8 cellular contexts compared by ENCODE assay signal in genomic region chr1:155209373-155209721, GRCh38. TPM values are rescaled to one million over a fixed set of nuclear protein-coding genes. Genes with fewer than 3 reads are reported as not detected.
DNase-seq lines count a peak whose midpoint lies in the region; ATAC-seq, FAIRE-seq and TF ChIP-seq lines count a peak whose summit lies in the region.

No MANE protein-coding gene starts in this region.

- H3K4me3 ChIP-seq in heart left ventricle (peak overlapping the region; percentile 60 to 94 (median 77)), K562 (peak overlapping the region; percentile 100), urinary bladder (ENCODE audit: low read depth, low read length) (peak overlapping the region; percentile 66)

- H3K9me1 ChIP-seq in K562 (ENCODE audit: control insufficient read depth, insufficient read depth, low read length) = no peaks in the 10 kb centered on the region

- 3 to 7% (median 5%) methylated on average over 4 to 9 of the region's 9 CpGs for WGBS in heart left ventricle, 4 donors
- WGBS in K562 (ENCODE audit: insufficient coverage, low coverage, missing lambda C conversion rate) = 2% methylated on average over 8 of the region's 9 CpGs
- WGBS in urinary bladder = 4% methylated on average over 9 of the region's 9 CpGs

- peaks cover 5% of the 10 kb centered on the region for H3K36me3 Mint-ChIP-seq in memory B cell

- H3K27me3 Mint-ChIP-seq in memory B cell = no peaks in the 10 kb centered on the region

- no peak for TF ChIP-seq RAD21 in K562 (CRISPR knock-in tag; conservative IDR thresholded peaks at IDR 0.05 in 1 of 2, IDR thresholded peaks at IDR 0.05 in 1 of 2)

- H3K9ac ChIP-seq in K562 (ENCODE audit: insufficient read depth in 1 of 2, low read depth in 2 of 2, low read length in 2 of 2) = peak overlapping the region; percentile 100

- in situ Hi-C loops in K562 (cut with MboI) = loop anchor here (5.0 kb wide), 1 partner anchor 388 kb away; no protein-coding TSS in a partner anchor

- peaks cover 24% of the 10 kb centered on the region for H3K4me1 Mint-ChIP-seq in memory B cell

- no peaks in the 10 kb centered on the region for H3K9me3 Mint-ChIP-seq in memory B cell

- POLR2A ChIA-PET in K562 (lab: Yijun Ruan, JAX) = interaction anchor here (0.9 to 2.2 kb wide), 5 partner anchors 9 to 34 kb away, joined by 3 to 10 read pairs (median 3); no protein-coding TSS in a partner anchor

- peak; percentile 29 for FAIRE-seq in K562 (lab: Jason Lieb, UNC)

- DNase-seq in heart left ventricle (no peak), cardiac septum (ENCODE audit: low spot score) (no peak), K562 (ENCODE audit: extremely low read depth in 1 of 4, low spot score in 3 of 4) (no peak), memory B cell (ENCODE audit: low spot score in 2 of 2) (no peak), activated gamma-delta T cell treated with Interleukin-2 at 50 U/mL for 16 hours (no peak)
- DNase-seq in activated CD4-positive, CD25-positive, alpha-beta regulatory T cell (lab: John Stamatoyannopoulos, UW) = no peak

- TF ChIP-seq CTCF in heart left ventricle (IDR thresholded peaks at IDR 0.05) (no peak), K562 (IDR thresholded peaks at IDR 0.05 in 2 of 3, conservative IDR thresholded peaks at IDR 0.05 in 1 of 3; ENCODE audit: insufficient read depth in 2 of 3, low read depth in 1 of 3, low read length in 3 of 3) (no peak)

- H3K27me3 ChIP-seq in heart left ventricle (no peaks in the 10 kb centered on the region), K562 (ENCODE audit: control insufficient read depth in 2 of 2, insufficient read depth in 2 of 2, low read length in 2 of 2) (no peaks in the 10 kb centered on the region)

- peaks cover 0 to 17% (median 8%) of the 10 kb centered on the region in 9 donors for H3K36me3 ChIP-seq in heart left ventricle
- peaks cover 22% of the 10 kb centered on the region; the same call in 2 of the 3 replicates for H3K36me3 ChIP-seq in K562 (ENCODE audit: control insufficient read depth, insufficient read depth, low read length)
- no peaks in the 10 kb centered on the region for H3K36me3 ChIP-seq in urinary bladder (ENCODE audit: insufficient read depth)

- H3K4me1 ChIP-seq in heart left ventricle = peaks cover 0 to 47% (median 27%) of the 10 kb centered on the region in 12 donors
- H3K4me1 ChIP-seq in K562 (replicated peaks in 1 of 2; ENCODE audit: control insufficient read depth in 2 of 2, insufficient read depth in 2 of 2, low read length in 2 of 2) = peaks cover 19 to 30% of the 10 kb centered on the region in 2 experiments
- H3K4me1 ChIP-seq in urinary bladder (ENCODE audit: insufficient read depth) = no peaks in the 10 kb centered on the region

- H3K79me2 ChIP-seq in K562 (ENCODE audit: control insufficient read depth, insufficient read depth, low read length) = peaks cover 18% of the 10 kb centered on the region

- no peaks in the 10 kb centered on the region for H4K20me1 ChIP-seq in K562 (replicated peaks; ENCODE audit: control insufficient read depth, insufficient read depth, low read length)

- H2AFZ ChIP-seq in K562 (ENCODE audit: low read depth, low read length) = peak overlapping the region; percentile 95

- CTCF ChIA-PET in K562 (lab: Yijun Ruan, JAX; ENCODE audit: low intra/inter-chr PET ratio) = interaction anchor here (0.6 kb wide), 1 partner anchor 36 kb away, joined by 3 read pairs; the partner anchor contains the start of gene KRTCAP2

- no peaks in the 10 kb centered on the region for H3K9me3 ChIP-seq in heart left ventricle
- peaks cover 3% of the 10 kb centered on the region; the same call in 1 of the 2 replicates for H3K9me3 ChIP-seq in K562 (replicated peaks; ENCODE audit: control insufficient read depth, insufficient read depth, low read depth, low read length)

- no peak for TF ChIP-seq EP300 in K562 (IDR thresholded peaks at IDR 0.05; ENCODE audit: low read length)

- intact Hi-C loops in heart left ventricle (cut with DNase I) = loop anchor here in 6 of 10 donors (1.0 to 5.0 kb wide), 5 partner anchors 17 to 113 kb away; partner anchors contain the start of gene RUSC1 (in 1 of the 6)
- intact Hi-C loops in cardiac septum (cut with DNase I) = loop anchor here (2.0 kb wide), 2 partner anchors 17 to 35 kb away; no protein-coding TSS in a partner anchor
- intact Hi-C loops in K562 (cut with micrococcal nuclease) = no loop called here

- ATAC-seq in heart left ventricle = no peak
- ATAC-seq in K562 = no peak
- ATAC-seq in memory B cell (ENCODE audit: low read depth) = no peak
- no peak for ATAC-seq in GM21423 (IDR thresholded peaks at IDR 0.05; ENCODE audit: unreplicated experiment)

- TSS peak; percentile 85 for BruUV-seq in K562 (replicated peaks; lab: Mats Ljungman, UMichigan)

- peak overlapping the region; percentile 95 to 100 (median 100) for H3K27ac ChIP-seq in heart left ventricle
- peak overlapping the region; percentile 97 for H3K27ac ChIP-seq in K562 (ENCODE audit: extremely low read depth, low read depth, low read length)
- H3K27ac ChIP-seq in urinary bladder (ENCODE audit: low read depth) = peak overlapping the region; percentile 93

- peak overlapping the region; percentile 100 for H3K4me2 ChIP-seq in K562 (ENCODE audit: insufficient read depth, low read length)

- H3K27ac Mint-ChIP-seq in memory B cell = peak overlapping the region; percentile 99

- TF ChIP-seq POLR2A in heart left ventricle (IDR thresholded peaks at IDR 0.05) (no peak), K562 (conservative IDR thresholded peaks at IDR 0.05) (no peak)

- H3K4me3 Mint-ChIP-seq in memory B cell = peak overlapping the region; percentile 89

RNA-seq across cellular contexts. Expression of gene MTX1, which starts 0.9 kb away (rescaled TPM):
- total RNA-seq in heart left ventricle (10 to 100 TPM; 14.1 to 32.2 (median 19.3) TPM), cardiac septum (16.4 TPM), K562 (2014; rRNA removed) (98.4 and 165 TPM in 2 replicates), K562 (2014; rRNA removed; fragmentation: Illumina TruSeq; extraction: Trizol) (37.3 and 44.6 TPM in 2 replicates), K562 (2015; rRNA removed; fragmentation: Illumina TruSeq; extraction: Trizol) (65.1 and 66.9 TPM in 2 replicates), K562 (2021) (73.8 and 83.3 TPM in 2 replicates), urinary bladder (13.6 TPM)
- polyA plus RNA-seq in heart left ventricle (10 to 100 TPM; 28.1 to 37.1 TPM), K562 (2011; rRNA removed) (65.8 and 73.3 TPM in 2 replicates), K562 (2014; fragmentation: Illumina TruSeq; extraction: Trizol) (80.0 and 88.4 TPM in 2 replicates), K562 (2014; fragmentation: Nextera tagmentation; extraction: Ambion mirVana) (10 to 100 TPM; 29.1 to 66.3 TPM), K562 (2014; rRNA removed) (83.5 and 90.5 TPM in 2 replicates), urinary bladder (40.2 TPM)
- total RNA-seq in K562 (2011; cell fraction: chromatin; rRNA removed; ENCODE audit: low replicate concordance) = 16.6 and 32.2 TPM in 2 replicates
- total RNA-seq in K562 (2011; cell fraction: nucleolus; rRNA removed) = 41.9 and 55.9 TPM in 2 replicates
- 26.1 and 28.5 TPM in 2 replicates for total RNA-seq in K562 (2011; cell fraction: nucleoplasm; rRNA removed)
- 102 and 177 TPM in 2 replicates for polyA plus RNA-seq in K562 (2011; cell fraction: cytosol; rRNA removed)
- 65.2 and 88.3 TPM in 2 replicates for polyA plus RNA-seq in K562 (2011; cell fraction: nucleus; rRNA removed)
- polyA plus RNA-seq in K562 (2012) = 79.8 and 86.4 TPM in 2 replicates
- polyA minus RNA-seq in K562 (2011; rRNA and poly(A)+ RNA removed) = 25.2 and 38.9 TPM in 2 replicates
- polyA minus RNA-seq in K562 (2011; cell fraction: cytosol; rRNA and poly(A)+ RNA removed) = 35.6 and 41.5 TPM in 2 replicates
- polyA minus RNA-seq in K562 (2011; cell fraction: nucleus; rRNA and poly(A)+ RNA removed) = 26.3 and 28.4 TPM in 2 replicates

RNA-seq across cellular contexts. Expression of gene THBS3, which starts 1.6 kb away (rescaled TPM):
- total RNA-seq in heart left ventricle = 10 to 100 TPM in 2 of 9 donors, 1 to 10 TPM in 7; 3.0 to 22.2 (median 5.5) TPM
- 1 to 10 TPM; 2.7 to 6.8 TPM for polyA plus RNA-seq in heart left ventricle
- 11.7 TPM for total RNA-seq in cardiac septum
- 41.1 and 69.3 TPM in 2 replicates for total RNA-seq in K562 (2011; cell fraction: chromatin; rRNA removed; ENCODE audit: low replicate concordance)
- 30.0 and 35.2 TPM in 2 replicates for total RNA-seq in K562 (2011; cell fraction: nucleolus; rRNA removed)
- total RNA-seq in K562 (2011; cell fraction: nucleoplasm; rRNA removed) = 23.9 and 24.2 TPM in 2 replicates
- 2.5 and 3.2 TPM in 2 replicates for total RNA-seq in K562 (2014; rRNA removed)
- total RNA-seq in K562 (2014; rRNA removed; fragmentation: Illumina TruSeq; extraction: Trizol) = 2.0 and 2.4 TPM in 2 replicates
- total RNA-seq in K562 (2015; rRNA removed; fragmentation: Illumina TruSeq; extraction: Trizol) = 3.1 and 3.4 TPM in 2 replicates
- total RNA-seq in K562 (2021) = 3.3 and 5.0 TPM in 2 replicates
- polyA plus RNA-seq in K562 (2011; rRNA removed) = 5.8 and 6.8 TPM in 2 replicates
- 4.3 and 5.3 TPM in 2 replicates for polyA plus RNA-seq in K562 (2011; cell fraction: cytosol; rRNA removed)
- 48.2 and 56.8 TPM in 2 replicates for polyA plus RNA-seq in K562 (2011; cell fraction: nucleus; rRNA removed)
- polyA plus RNA-seq in K562 (2012) = 6.7 and 14.3 TPM in 2 replicates
- polyA plus RNA-seq in K562 (2014; fragmentation: Illumina TruSeq; extraction: Trizol) = 2.5 and 3.2 TPM in 2 replicates
- polyA plus RNA-seq in K562 (2014; fragmentation: Nextera tagmentation; extraction: Ambion mirVana) = under 1 TPM; 0.59 to 0.89 TPM
- polyA plus RNA-seq in K562 (2014; rRNA removed) = 6.6 and 8.3 TPM in 2 replicates
- 4.6 TPM in 2 replicates for polyA minus RNA-seq in K562 (2011; rRNA and poly(A)+ RNA removed)
- 2.0 and 2.3 TPM in 2 replicates for polyA minus RNA-seq in K562 (2011; cell fraction: cytosol; rRNA and poly(A)+ RNA removed)
- polyA minus RNA-seq in K562 (2011; cell fraction: nucleus; rRNA and poly(A)+ RNA removed) = 7.3 and 8.8 TPM in 2 replicates
- total RNA-seq in urinary bladder = 57.2 TPM
- 24.5 TPM for polyA plus RNA-seq in urinary bladder

RNA-seq across cellular contexts. Expression of gene TRIM46, which starts 35.7 kb away (rescaled TPM):
- total RNA-seq in heart left ventricle (under 1 TPM in 5 of 9 donors, not detected in 4; 0.08 to 0.41 (median 0.12) TPM), cardiac septum (not detected), K562 (2014; rRNA removed) (0.04 and 0.05 TPM in 2 replicates), K562 (2014; rRNA removed; fragmentation: Illumina TruSeq; extraction: Trizol) (not detected in 2 replicates), K562 (2015; rRNA removed; fragmentation: Illumina TruSeq; extraction: Trizol) (0.14 TPM in 1 of 2 replicates, not detected in the other), K562 (2021) (0.22 and 0.60 TPM in 2 replicates), urinary bladder (0.85 TPM)
- polyA plus RNA-seq in heart left ventricle (under 1 TPM in 1 of 2 donors, not detected in 1; 0.04 TPM), K562 (2011; rRNA removed) (0.08 and 0.12 TPM in 2 replicates), K562 (2014; fragmentation: Illumina TruSeq; extraction: Trizol) (0.15 and 0.18 TPM in 2 replicates), K562 (2014; fragmentation: Nextera tagmentation; extraction: Ambion mirVana) (not detected), K562 (2014; rRNA removed) (0.11 and 0.41 TPM in 2 replicates), urinary bladder (1.1 TPM)
- 0.95 and 1.8 TPM in 2 replicates for total RNA-seq in K562 (2011; cell fraction: chromatin; rRNA removed; ENCODE audit: low replicate concordance)
- 0.67 and 0.92 TPM in 2 replicates for total RNA-seq in K562 (2011; cell fraction: nucleolus; rRNA removed)
- 0.66 and 1.1 TPM in 2 replicates for total RNA-seq in K562 (2011; cell fraction: nucleoplasm; rRNA removed)
- 0.13 and 0.18 TPM in 2 replicates for polyA plus RNA-seq in K562 (2011; cell fraction: cytosol; rRNA removed)
- polyA plus RNA-seq in K562 (2011; cell fraction: nucleus; rRNA removed) = 0.59 and 0.64 TPM in 2 replicates
- 0.16 and 0.29 TPM in 2 replicates for polyA plus RNA-seq in K562 (2012)
- 0.09 TPM in 1 of 2 replicates, not detected in the other for polyA minus RNA-seq in K562 (2011; rRNA and poly(A)+ RNA removed)
- polyA minus RNA-seq in K562 (2011; cell fraction: cytosol; rRNA and poly(A)+ RNA removed) = not detected in 2 replicates
- 0.13 TPM in 1 of 2 replicates, not detected in the other for polyA minus RNA-seq in K562 (2011; cell fraction: nucleus; rRNA and poly(A)+ RNA removed)

RNA-seq across cellular contexts. Expression of gene KRTCAP2, which starts 36.2 kb away (rescaled TPM):
- 100 to 1,000 TPM; 106 to 199 (median 123) TPM for total RNA-seq in heart left ventricle
- polyA plus RNA-seq in heart left ventricle = 100 to 1,000 TPM; 220 to 283 TPM
- total RNA-seq in cardiac septum = 112 TPM
- 114 and 195 TPM in 2 replicates for total RNA-seq in K562 (2011; cell fraction: chromatin; rRNA removed; ENCODE audit: low replicate concordance)
- total RNA-seq in K562 (2011; cell fraction: nucleolus; rRNA removed) = 338 and 376 TPM in 2 replicates
- total RNA-seq in K562 (2011; cell fraction: nucleoplasm; rRNA removed) = 298 TPM in 2 replicates
- total RNA-seq in K562 (2014; rRNA removed) = 211 and 255 TPM in 2 replicates
- 226 and 244 TPM in 2 replicates for total RNA-seq in K562 (2014; rRNA removed; fragmentation: Illumina TruSeq; extraction: Trizol)
- total RNA-seq in K562 (2015; rRNA removed; fragmentation: Illumina TruSeq; extraction: Trizol) = 290 and 294 TPM in 2 replicates
- 243 and 253 TPM in 2 replicates for total RNA-seq in K562 (2021)
- 129 and 178 TPM in 2 replicates for polyA plus RNA-seq in K562 (2011; rRNA removed)
- 462 and 551 TPM in 2 replicates for polyA plus RNA-seq in K562 (2011; cell fraction: cytosol; rRNA removed)
- polyA plus RNA-seq in K562 (2011; cell fraction: nucleus; rRNA removed) = 206 and 232 TPM in 2 replicates
- polyA plus RNA-seq in K562 (2012) = 327 and 494 TPM in 2 replicates
- polyA plus RNA-seq in K562 (2014; fragmentation: Illumina TruSeq; extraction: Trizol) = 418 and 443 TPM in 2 replicates
- 100 to 1,000 TPM; 429 to 436 TPM for polyA plus RNA-seq in K562 (2014; fragmentation: Nextera tagmentation; extraction: Ambion mirVana)
- polyA plus RNA-seq in K562 (2014; rRNA removed) = 126 and 196 TPM in 2 replicates
- polyA minus RNA-seq in K562 (2011; rRNA and poly(A)+ RNA removed) = 153 and 212 TPM in 2 replicates
- polyA minus RNA-seq in K562 (2011; cell fraction: cytosol; rRNA and poly(A)+ RNA removed) = 167 and 266 TPM in 2 replicates
- 51.4 and 83.0 TPM in 2 replicates for polyA minus RNA-seq in K562 (2011; cell fraction: nucleus; rRNA and poly(A)+ RNA removed)
- 53.0 TPM for total RNA-seq in urinary bladder
- 266 TPM for polyA plus RNA-seq in urinary bladder

RNA-seq across cellular contexts. Expression of gene ENTREP3, which starts 45.9 kb away (rescaled TPM):
- total RNA-seq in heart left ventricle (10 to 100 TPM; 10.5 to 24.4 (median 12.8) TPM), cardiac septum (15.5 TPM), K562 (2014; rRNA removed) (6.4 and 10.6 TPM in 2 replicates), K562 (2014; rRNA removed; fragmentation: Illumina TruSeq; extraction: Trizol) (1.9 and 2.0 TPM in 2 replicates), K562 (2015; rRNA removed; fragmentation: Illumina TruSeq; extraction: Trizol) (3.4 and 4.1 TPM in 2 replicates), K562 (2021) (41.8 and 43.0 TPM in 2 replicates), urinary bladder (2.6 TPM)
- polyA plus RNA-seq in heart left ventricle (10 to 100 TPM in 1 of 2 donors, 1 to 10 TPM in 1; 5.1 to 21.6 TPM), K562 (2011; rRNA removed) (5.9 and 17.5 TPM in 2 replicates), K562 (2014; fragmentation: Illumina TruSeq; extraction: Trizol) (11.8 and 21.9 TPM in 2 replicates), K562 (2014; fragmentation: Nextera tagmentation; extraction: Ambion mirVana) (1 to 10 TPM; 2.0 to 2.1 TPM), K562 (2014; rRNA removed) (15.4 and 17.7 TPM in 2 replicates), urinary bladder (37.8 TPM)
- total RNA-seq in K562 (2011; cell fraction: chromatin; rRNA removed; ENCODE audit: low replicate concordance) = 20.6 and 45.2 TPM in 2 replicates
- total RNA-seq in K562 (2011; cell fraction: nucleolus; rRNA removed) = 38.6 and 38.9 TPM in 2 replicates
- 36.1 and 52.0 TPM in 2 replicates for total RNA-seq in K562 (2011; cell fraction: nucleoplasm; rRNA removed)
- 10.9 and 13.6 TPM in 2 replicates for polyA plus RNA-seq in K562 (2011; cell fraction: cytosol; rRNA removed)
- polyA plus RNA-seq in K562 (2011; cell fraction: nucleus; rRNA removed) = 30.5 and 33.5 TPM in 2 replicates
- 23.2 and 25.9 TPM in 2 replicates for polyA plus RNA-seq in K562 (2012)
- 3.8 and 3.9 TPM in 2 replicates for polyA minus RNA-seq in K562 (2011; rRNA and poly(A)+ RNA removed)
- polyA minus RNA-seq in K562 (2011; cell fraction: cytosol; rRNA and poly(A)+ RNA removed) = 13.7 and 24.0 TPM in 2 replicates
- polyA minus RNA-seq in K562 (2011; cell fraction: nucleus; rRNA and poly(A)+ RNA removed) = 6.2 and 7.2 TPM in 2 replicates
